ENCODE assay signal across 10 cellular contexts in genomic region chr19:33040994-33041827, GRCh38. TPM values are rescaled to one million over a fixed set of nuclear protein-coding genes. Genes with fewer than 3 reads are reported as not detected.
DNase-seq lines count a peak whose midpoint lies in the region; ATAC-seq, FAIRE-seq and TF ChIP-seq lines count a peak whose summit lies in the region.
"Had no signal": no experiment of that assay in that cellular context is flagged by ENCODE, and none has a peak within 500 bp of the region (broad histone marks: within the 10 kb centered on the region; RNA-seq: fewer than 3 reads in every experiment).

No MANE protein-coding gene starts in this region.

- H3K36me3 ChIP-seq in HUES48 (ENCODE audit: control insufficient read depth, insufficient read depth, low read length) (peaks cover 4% of the 10 kb centered on the region; the same call in 1 of the 2 replicates), kidney (ENCODE audit: control insufficient read depth in 1 of 2, insufficient read depth in 2 of 2, low read length in 2 of 2) (no peaks in the 10 kb centered on the region)

- H3K9me3 ChIP-seq in HUES48 (ENCODE audit: control insufficient read depth, insufficient read depth, low read length) (no peaks in the 10 kb centered on the region; the same call in 1 of the 2 replicates), kidney (ENCODE audit: control insufficient read depth in 1 of 2, low read length in 2 of 2) (no peaks in the 10 kb centered on the region)

- peaks cover 10% of the 10 kb centered on the region for H3K4me1 ChIP-seq in HUES48 (ENCODE audit: control insufficient read depth, insufficient read depth, low read length)
- peaks cover 22 to 30% of the 10 kb centered on the region in 2 donors for H3K4me1 ChIP-seq in kidney (ENCODE audit: control insufficient read depth in 1 of 2, insufficient read depth in 1 of 2, low read depth in 1 of 2, low read length in 2 of 2)

- H3K27ac Mint-ChIP-seq in type B pancreatic cell: peak overlapping the region; percentile 96
- H3K27ac Mint-ChIP-seq in activated T-helper 17 cell treated with anti-CD3 and anti-CD28 coated beads, Interleukin-2, amount 50 U/mL, for 72 hours: no peak overlapping the region
- H3K27ac Mint-ChIP-seq: activated CD8-positive, alpha-beta T cell treated with anti-CD3 and anti-CD28 coated beads for 36 hours had no signal

- in situ Hi-C loops in astrocyte of the cerebellum (cut with HindIII; ENCODE audit: low sequenced_read_pairs): no loop called here

- peak overlapping the region; percentile 72 for H3K27ac ChIP-seq in HUES48 (ENCODE audit: low read depth, low read length)
- H3K27ac ChIP-seq in kidney (ENCODE audit: low read depth in 2 of 2, low read length in 2 of 2): peak overlapping the region; percentile 93 to 95

- peak; percentile 19 for DNase-seq in astrocyte of the cerebellum (ENCODE audit: low read depth)
- peak; percentile 90 for DNase-seq in kidney
- no peak for DNase-seq in type B pancreatic cell (ENCODE audit: extremely low spot score, unreplicated experiment)
- DNase-seq in stimulated activated CD8-positive, alpha-beta memory T cell treated with anti-CD3 and anti-CD28 coated beads, Interleukin-4, amount 100 ng/mL, for 48 hours: no peak
- DNase-seq: activated CD8-positive, alpha-beta T cell treated with anti-CD3 and anti-CD28 coated beads for 36 hours; stimulated activated CD4-positive, alpha-beta T cell treated with anti-CD3 and anti-CD28 coated beads, Interleukin-1b, Interleukin-23, amount 100 ng/mL, for 48 hours had no signal

- H3K36me3 Mint-ChIP-seq in type B pancreatic cell: peaks cover 21% of the 10 kb centered on the region
- H3K36me3 Mint-ChIP-seq in activated T-helper 17 cell treated with anti-CD3 and anti-CD28 coated beads, Interleukin-2, amount 50 U/mL, for 72 hours (ENCODE audit: low read depth): no peaks in the 10 kb centered on the region

- no peaks in the 10 kb centered on the region for H3K27me3 Mint-ChIP-seq in type B pancreatic cell
- H3K27me3 Mint-ChIP-seq in activated T-helper 17 cell treated with anti-CD3 and anti-CD28 coated beads, Interleukin-2, amount 50 U/mL, for 72 hours: no peaks in the 10 kb centered on the region
- H3K27me3 Mint-ChIP-seq: activated CD8-positive, alpha-beta T cell treated with anti-CD3 and anti-CD28 coated beads for 36 hours had no signal

- H3K4me3 ChIP-seq in HUES48 (ENCODE audit: low read depth, low read length) (no peak overlapping the region), astrocyte of the cerebellum (ENCODE audit: low read depth, low read length) (no peak overlapping the region), kidney (ENCODE audit: low read length in 2 of 2) (peak overlapping the region in 1 of 2 donors; percentile 16)

- H3K4me1 Mint-ChIP-seq in type B pancreatic cell (ENCODE audit: unreplicated experiment): peaks cover 21% of the 10 kb centered on the region
- H3K4me1 Mint-ChIP-seq in activated T-helper 17 cell treated with anti-CD3 and anti-CD28 coated beads, Interleukin-2, amount 50 U/mL, for 72 hours: peaks cover 8% of the 10 kb centered on the region

- peak overlapping the region; percentile 53 for H3K4me3 Mint-ChIP-seq in type B pancreatic cell
- H3K4me3 Mint-ChIP-seq in activated T-helper 17 cell treated with anti-CD3 and anti-CD28 coated beads, Interleukin-2, amount 50 U/mL, for 72 hours: no peak overlapping the region
- H3K4me3 Mint-ChIP-seq: activated CD8-positive, alpha-beta T cell treated with anti-CD3 and anti-CD28 coated beads for 36 hours had no signal

- H3K9ac ChIP-seq in HUES48 (ENCODE audit: low read depth, low read length) (no peak overlapping the region), kidney (ENCODE audit: low read length in 2 of 2) (peak overlapping the region in 1 of 2 donors; percentile 52)

- TF ChIP-seq CTCF in astrocyte of the cerebellum (IDR thresholded peaks at IDR 0.05; ENCODE audit: low read depth, low read length, missing control alignments) (no peak), kidney (IDR thresholded peaks at IDR 0.05; ENCODE audit: borderline replicate concordance, extremely low read depth, insufficient read depth) (no peak), type B pancreatic cell (conservative IDR thresholded peaks at IDR 0.05) (no peak)

- intact Hi-C loops in kidney (cut with DNase I): no loop called here

- no peak for FAIRE-seq in kidney (lab: Jason Lieb, UNC)
- FAIRE-seq: colon had no signal

- no peaks in the 10 kb centered on the region for H3K9me3 Mint-ChIP-seq in type B pancreatic cell
- no peaks in the 10 kb centered on the region for H3K9me3 Mint-ChIP-seq in activated T-helper 17 cell treated with anti-CD3 and anti-CD28 coated beads, Interleukin-2, amount 50 U/mL, for 72 hours
- H3K9me3 Mint-ChIP-seq: activated CD8-positive, alpha-beta T cell treated with anti-CD3 and anti-CD28 coated beads for 36 hours had no signal

- H3K27me3 ChIP-seq in HUES48 (ENCODE audit: control insufficient read depth, insufficient read depth, low read length): no peaks in the 10 kb centered on the region

- ATAC-seq in activated T-helper 17 cell treated with anti-CD3 and anti-CD28 coated beads, Interleukin-2, amount 50 U/mL, for 72 hours (replicated peaks): no peak
- no peak for ATAC-seq in SK-N-SH treated with all-trans-retinoic acid at 6 μM for 48 hours
- ATAC-seq: activated CD8-positive, alpha-beta T cell treated with anti-CD3 and anti-CD28 coated beads for 36 hours had no signal

TF ChIP-seq in SK-N-SH treated with all-trans-retinoic acid at 6 μM for 48 hours, 23 proteins besides CTCF, POLR2A, EP300 and RAD21:
- TF ChIP-seq CREB5 (CRISPR knock-in tag; IDR thresholded peaks at IDR 0.05; ENCODE audit: low read depth): no peak
- TF ChIP-seq BACH2 (CRISPR knock-in tag; IDR thresholded peaks at IDR 0.05; ENCODE audit: borderline replicate concordance): no peak
- TF ChIP-seq ISL1 (CRISPR knock-in tag; IDR thresholded peaks at IDR 0.05): no peak
- TF ChIP-seq ZNF565 (CRISPR knock-in tag; conservative IDR thresholded peaks at IDR 0.05; ENCODE audit: low read depth): no peak
- TF ChIP-seq TCF4 (CRISPR knock-in tag; IDR thresholded peaks at IDR 0.05; ENCODE audit: borderline replicate concordance): no peak
- TF ChIP-seq ZNF70 (CRISPR knock-in tag; IDR thresholded peaks at IDR 0.05): no peak
- no peak for TF ChIP-seq GLIS3 (CRISPR knock-in tag; IDR thresholded peaks at IDR 0.05)

RNA-seq across cellular contexts. Expression of gene RHPN2, which starts 23.5 kb away (rescaled TPM):
- total RNA-seq in kidney (50.3 TPM), type B pancreatic cell (ENCODE audit: low replicate concordance) (31.6 and 81.6 TPM in 2 replicates)
- 13.5 TPM for polyA plus RNA-seq in kidney (ENCODE audit: insufficient read depth, low read depth, low replicate concordance)
- 1 to 10 TPM; 2.3 TPM for total RNA-seq in activated T-helper 17 cell treated with anti-CD3 and anti-CD28 coated beads, Interleukin-2, amount 50 U/mL, for 72 hours

RNA-seq across cellular contexts. Expression of gene GPATCH1, which starts 39.8 kb away (rescaled TPM):
- total RNA-seq in kidney (9.1 TPM), type B pancreatic cell (ENCODE audit: low replicate concordance) (12.2 and 12.6 TPM in 2 replicates)
- 4.3 TPM for polyA plus RNA-seq in kidney (ENCODE audit: insufficient read depth, low read depth, low replicate concordance)
- 10 to 100 TPM; 10.4 to 10.7 TPM for total RNA-seq in activated T-helper 17 cell treated with anti-CD3 and anti-CD28 coated beads, Interleukin-2, amount 50 U/mL, for 72 hours

Comparison
In these comparisons a context has a peak if more than half of its experiments do, and no peak if none do; other contexts are left out.
1. DNase-seq: peak in astrocyte of the cerebellum (single experiment) and kidney (single experiment); none in type B pancreatic cell (single experiment) and stimulated activated CD8-positive, alpha-beta memory T cell treated with anti-CD3 and anti-CD28 coated beads, Interleukin-4, amount 100 ng/mL, for 48 hours (single experiment).